In the genomic region with DNA sequence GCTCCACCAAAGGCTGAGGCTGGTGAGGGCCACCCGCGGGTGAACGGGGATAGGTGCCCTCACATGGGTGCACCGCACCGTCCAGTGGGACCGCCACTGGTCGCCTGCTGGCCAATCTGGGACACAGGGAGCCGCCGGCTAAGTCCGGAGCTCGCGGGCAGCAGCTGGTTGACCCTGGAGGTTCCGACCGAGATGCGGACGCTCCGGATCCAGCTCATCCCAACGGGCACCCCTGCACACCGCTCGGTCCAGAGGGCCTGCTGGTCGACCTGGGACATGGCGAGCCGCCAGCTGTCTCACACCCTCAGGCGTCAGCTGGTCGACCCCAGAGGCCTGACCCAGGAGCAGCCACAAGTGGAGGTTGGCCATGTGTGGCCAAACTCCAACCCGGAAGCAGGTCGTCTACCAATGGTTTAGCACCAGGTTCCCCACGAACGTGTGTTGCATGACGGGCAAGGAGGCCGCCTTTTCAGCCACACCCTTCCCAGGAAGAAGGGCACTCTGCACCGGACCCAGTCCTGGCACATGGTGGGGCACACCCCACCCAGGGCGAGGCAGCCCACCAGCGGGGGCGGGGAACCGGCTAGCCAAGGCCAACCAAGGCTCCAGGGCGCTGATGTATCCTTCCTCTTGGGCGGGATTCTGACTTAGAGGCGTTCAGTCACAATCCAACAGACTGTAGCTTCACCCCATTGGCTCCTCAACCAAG, we compare ENCODE assay signal across 23 cellular contexts.
"Had no signal": no experiment of that assay in that cellular context is flagged by ENCODE, and none has a peak within 500 bp of the region (broad histone marks: within the 10 kb centered on the region; RNA-seq: fewer than 3 reads in every experiment).

No MANE protein-coding gene starts in this region.

- DNase-seq: dermis blood vessel endothelial cell; effector memory CD4-positive, alpha-beta T cell; esophagus squamous epithelium; foreskin melanocyte; glutamatergic neuron; heart right ventricle; hippocampal formation; left ventricle myocardium superior; lower lobe of right lung; naive thymus-derived CD8-positive, alpha-beta T cell; ovary; psoas muscle; spleen; stimulated activated CD4-positive, alpha-beta T cell treated with anti-CD3 and anti-CD28 coated beads, Interleukin-4, amount 100 ng/mL, for 4 hours; stimulated activated naive B cell treated with anti-CD40 and anti-IgM and Interleukin-4, amounts not matched to agents 10 μg/mL and 1 μg/mL and 100 μg/mL, for 72 hours; transverse colon had no signal

- H3K9me3 ChIP-seq: lower lobe of right lung, ovary, psoas muscle, suprapubic skin, transverse colon had no signal

- H3K4me3 ChIP-seq: coronary artery, esophagus squamous epithelium, heart right ventricle, lower lobe of right lung, ovary, psoas muscle, skin epidermis, spleen, suprapubic skin, transverse colon had no signal

- H3K27me3 Mint-ChIP-seq: stimulated activated naive B cell treated with anti-CD40 and anti-IgM and Interleukin-4, amounts not matched to agents 10 μg/mL and 1 μg/mL and 100 μg/mL, for 72 hours; stimulated activated naive CD8-positive, alpha-beta T cell treated with anti-CD3 and anti-CD28 coated beads, Interleukin-15, Interleukin-2, amounts not matched to agents 100 ng/mL and 50 ng/mL, for 24 hours had no signal

- H3K27me3 ChIP-seq: esophagus squamous epithelium, neutrophil, ovary, spleen, suprapubic skin, transverse colon had no signal

- ATAC-seq: heart right ventricle; left ventricle myocardium superior; naive thymus-derived CD8-positive, alpha-beta T cell; psoas muscle; right cardiac atrium; stimulated activated naive B cell treated with anti-CD40 and anti-IgM and Interleukin-4, amounts not matched to agents 10 μg/mL and 1 μg/mL and 100 μg/mL, for 72 hours had no signal

- H3K27ac Mint-ChIP-seq: naive thymus-derived CD8-positive, alpha-beta T cell; stimulated activated naive B cell treated with anti-CD40 and anti-IgM and Interleukin-4, amounts not matched to agents 10 μg/mL and 1 μg/mL and 100 μg/mL, for 72 hours; stimulated activated naive CD8-positive, alpha-beta T cell treated with anti-CD3 and anti-CD28 coated beads, Interleukin-15, Interleukin-2, amounts not matched to agents 100 ng/mL and 50 ng/mL, for 24 hours had no signal

- H3K36me3 ChIP-seq: esophagus squamous epithelium, heart right ventricle, lower lobe of right lung, neutrophil, ovary, spleen, suprapubic skin, transverse colon had no signal

- H3K4me3 Mint-ChIP-seq: naive thymus-derived CD8-positive, alpha-beta T cell; neural crest cell; stimulated activated naive B cell treated with anti-CD40 and anti-IgM and Interleukin-4, amounts not matched to agents 10 μg/mL and 1 μg/mL and 100 μg/mL, for 72 hours; stimulated activated naive CD8-positive, alpha-beta T cell treated with anti-CD3 and anti-CD28 coated beads, Interleukin-15, Interleukin-2, amounts not matched to agents 100 ng/mL and 50 ng/mL, for 24 hours had no signal

- H3K4me1 Mint-ChIP-seq: naive thymus-derived CD8-positive, alpha-beta T cell; neural crest cell; stimulated activated naive B cell treated with anti-CD40 and anti-IgM and Interleukin-4, amounts not matched to agents 10 μg/mL and 1 μg/mL and 100 μg/mL, for 72 hours had no signal

- H3K4me1 ChIP-seq: esophagus squamous epithelium, heart right ventricle, lower lobe of right lung, psoas muscle, spleen, suprapubic skin, transverse colon had no signal

- H3K27ac ChIP-seq: coronary artery, esophagus squamous epithelium, heart right ventricle, lower lobe of right lung, neutrophil, ovary, psoas muscle, skin epidermis, spleen, suprapubic skin, transverse colon had no signal
